ENCODE assay signal across 17 cellular contexts in genomic region chr10:85623758-85624157, GRCh38.
"Had no signal": no experiment of that assay in that cellular context is flagged by ENCODE, and none has a peak within 500 bp of the region (broad histone marks: within the 10 kb centered on the region; RNA-seq: fewer than 3 reads in every experiment).

No MANE protein-coding gene starts in this region.

- H3K4me3 ChIP-seq: SJSA1, SK-N-MC had no signal

- DNase-seq: KBM-7, NCI-H1092 treated with DMSO at 0.1 percent for 48 hours, NCI-H1436, NCI-H187, NCI-H2029, NCI-H2081 treated with DMSO at 0.1 percent for 48 hours, NCI-H2171, NCI-H345, NCI-H446 treated with DMSO at 0.1 percent for 48 hours, NCI-H524, NCI-H69, NCI-H774, Right ventricle myocardium superior, RPMI8226, SIG-M5 had no signal

- H3K36me3 ChIP-seq: SJSA1 had no signal

- H3K27ac ChIP-seq: SJSA1, SK-N-MC had no signal

- H3K27me3 ChIP-seq: SJSA1 had no signal

- H3K9me3 ChIP-seq: SJSA1 had no signal

- H3K4me1 ChIP-seq: SJSA1 had no signal
